ENCODE assay signal across 20 cellular contexts in the genomic region with DNA sequence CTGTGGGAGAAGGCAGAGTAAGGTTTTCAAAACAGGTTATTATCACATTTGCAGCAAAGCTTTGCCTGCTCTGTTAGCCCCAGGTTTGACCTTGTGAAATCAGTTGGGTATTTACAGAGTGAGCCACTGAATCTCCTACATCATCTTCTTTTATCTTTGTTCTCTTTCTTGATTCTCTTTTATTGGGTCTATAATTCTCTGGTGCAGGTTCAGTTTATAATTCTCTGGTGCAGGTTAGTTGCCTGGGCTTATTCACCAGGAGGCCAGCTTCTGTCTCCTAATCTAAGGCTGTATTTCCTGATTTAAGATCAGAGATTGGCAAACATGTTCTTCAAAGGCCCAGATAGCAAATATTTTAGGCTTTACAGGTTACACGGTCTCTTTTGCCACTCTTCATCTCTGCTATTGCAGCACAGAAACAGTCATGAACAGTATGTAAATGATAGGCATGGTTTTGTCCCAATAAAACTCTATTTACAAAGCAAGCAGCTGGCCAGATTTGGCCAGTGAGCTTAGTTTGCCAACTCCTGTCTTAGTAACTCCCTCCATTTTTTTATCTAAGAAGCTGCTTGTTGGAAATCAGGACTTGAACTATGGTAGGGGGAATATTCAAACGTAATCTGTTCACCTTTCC.
DNase-seq lines count a peak whose midpoint lies in the region; ATAC-seq and TF ChIP-seq lines count a peak whose summit lies in the region.
"Had no signal": no experiment of that assay in that cellular context is flagged by ENCODE, and none has a peak within 500 bp of the region (broad histone marks: within the 10 kb centered on the region; RNA-seq: fewer than 3 reads in every experiment).

No MANE protein-coding gene starts in this region.

- H3K27ac ChIP-seq in VCaP, result peak overlapping the region; percentile 25; the same call in 1 of the 2 replicates
- H3K27ac ChIP-seq: BLaER1 had no signal

- no peak overlapping the region for H3K4me3 ChIP-seq in Caco-2 (ENCODE audit: low read depth, low read length)
- H3K4me3 ChIP-seq in LNCaP clone FGC (ENCODE audit: low read depth, low read length), result no peak overlapping the region
- H3K4me3 ChIP-seq in mucosa of descending colon, result no peak overlapping the region
- H3K4me3 ChIP-seq: BLaER1 had no signal

- H3K9me3 ChIP-seq in Caco-2, result no peaks in the 10 kb centered on the region
- H3K9me3 ChIP-seq in mucosa of descending colon, result no peaks in the 10 kb centered on the region
- H3K9me3 ChIP-seq: BE2C, BLaER1 had no signal

- TF ChIP-seq CTCF in Caco-2 (IDR thresholded peaks at IDR 0.05; ENCODE audit: insufficient read depth in 1 of 2, low read depth in 1 of 2, low read length in 1 of 2, severe bottlenecking in 1 of 2, unreplicated experiment in 1 of 2), result no peak
- TF ChIP-seq CTCF in LNCaP clone FGC (IDR thresholded peaks at IDR 0.05; ENCODE audit: control insufficient read depth, extremely low read depth, insufficient read depth), result no peak
- TF ChIP-seq CTCF in VCaP (conservative IDR thresholded peaks at IDR 0.05), result no peak
- no peak for TF ChIP-seq CTCF in mucosa of descending colon (IDR thresholded peaks at IDR 0.05)

- intact Hi-C loops in Caco-2 (cut with micrococcal nuclease; ENCODE audit: unreplicated experiment) (no loop called here), mucosa of descending colon (cut with DNase I, micrococcal nuclease) (no loop called here)

- H3K4me3 Mint-ChIP-seq in Caco-2 (ENCODE audit: unreplicated experiment), result peak overlapping the region; percentile 3
- H3K4me3 Mint-ChIP-seq: CD14-positive monocyte; CD4-positive, alpha-beta memory T cell; CD4-positive, CD25-positive, alpha-beta regulatory T cell; CD8-positive, alpha-beta memory T cell had no signal

- H3K27me3 ChIP-seq in Caco-2 (replicated peaks; ENCODE audit: control insufficient read depth, insufficient read depth, low read length), result no peaks in the 10 kb centered on the region
- H3K27me3 ChIP-seq: BE2C, BLaER1 had no signal

- no peaks in the 10 kb centered on the region for H3K9me3 Mint-ChIP-seq in Caco-2 (ENCODE audit: unreplicated experiment)

- POLR2A ChIA-PET in Caco-2 (lab: Charles Lee), result no interaction called here

- H3K27me3 Mint-ChIP-seq in Caco-2 (ENCODE audit: insufficient read depth, unreplicated experiment), result no peaks in the 10 kb centered on the region
- H3K27me3 Mint-ChIP-seq: CD4-positive, alpha-beta memory T cell; CD4-positive, CD25-positive, alpha-beta regulatory T cell; CD8-positive, alpha-beta memory T cell had no signal

- peak overlapping the region; percentile 89 for H3K27ac Mint-ChIP-seq in Caco-2 (ENCODE audit: unreplicated experiment)
- H3K27ac Mint-ChIP-seq: CD14-positive monocyte; CD4-positive, alpha-beta memory T cell; CD4-positive, CD25-positive, alpha-beta regulatory T cell; CD8-positive, alpha-beta memory T cell had no signal

- CTCF ChIA-PET in Caco-2 (lab: Charles Lee), result interaction anchor here (1.1 kb wide), 1 partner anchor 48 kb away, joined by 3 read pairs; no protein-coding TSS in a partner anchor

- H3K36me3 Mint-ChIP-seq in Caco-2 (ENCODE audit: insufficient read depth, unreplicated experiment), result peaks cover 14% of the 10 kb centered on the region
- H3K36me3 Mint-ChIP-seq: CD14-positive monocyte; CD4-positive, alpha-beta memory T cell; CD4-positive, CD25-positive, alpha-beta regulatory T cell; CD8-positive, alpha-beta memory T cell had no signal

- BruUV-seq in Caco-2 (replicated peaks; lab: Mats Ljungman, UMichigan), result no TSS peak

- H3K36me3 ChIP-seq in Caco-2 (ENCODE audit: control insufficient read depth, insufficient read depth, low read length), result no peaks in the 10 kb centered on the region
- no peaks in the 10 kb centered on the region for H3K36me3 ChIP-seq in mucosa of descending colon (ENCODE audit: low read depth)
- H3K36me3 ChIP-seq: BE2C, BLaER1 had no signal

- peaks cover 38% of the 10 kb centered on the region for H3K4me1 ChIP-seq in Caco-2
- H3K4me1 ChIP-seq in mucosa of descending colon (ENCODE audit: low read depth), result no peaks in the 10 kb centered on the region
- H3K4me1 ChIP-seq: BE2C, BLaER1 had no signal

- ATAC-seq in mucosa of descending colon (peak; percentile 60), HG02571 (IDR thresholded peaks at IDR 0.05; ENCODE audit: unreplicated experiment) (no peak)

- peaks cover 27% of the 10 kb centered on the region for H3K4me1 Mint-ChIP-seq in Caco-2 (ENCODE audit: low read depth, unreplicated experiment)
- H3K4me1 Mint-ChIP-seq: CD14-positive monocyte; CD4-positive, alpha-beta memory T cell; CD4-positive, CD25-positive, alpha-beta regulatory T cell; CD8-positive, alpha-beta memory T cell had no signal

- peak; percentile 53 to 58 for DNase-seq in Caco-2
- DNase-seq in LNCaP clone FGC (ENCODE audit: low read depth), result peak; percentile 51
- DNase-seq in mucosa of descending colon, result peak in 1 of 3 donors; percentile 4
- DNase-seq in activated CD8-positive, alpha-beta memory T cell treated with anti-CD3 and anti-CD28 coated beads for 24 hours, result no peak
- no peak for DNase-seq in NCI-H2196 treated with DMSO at 0.1 percent for 48 hours (lab: John Stamatoyannopoulos, UW; ENCODE audit: unreplicated experiment)
- DNase-seq: 8988T; ACHN; BE2C; C1 segment of cervical spinal cord; Calu3; CD4-positive, alpha-beta memory T cell; CD4-positive, CD25-positive, alpha-beta regulatory T cell; CD8-positive, alpha-beta memory T cell; COR-L47; DMS79 treated with DMSO at 0.1 percent for 48 hours; GF-D8 had no signal

Comparison
In these comparisons a context has a peak if more than half of its experiments do, and no peak if none do; other contexts are left out.
1. DNase-seq: peak in Caco-2 (2 of 2) and LNCaP clone FGC (single experiment); none in activated CD8-positive, alpha-beta memory T cell treated with anti-CD3 and anti-CD28 coated beads for 24 hours (single experiment) and NCI-H2196 treated with DMSO at 0.1 percent for 48 hours (single experiment).